In the genomic region with DNA sequence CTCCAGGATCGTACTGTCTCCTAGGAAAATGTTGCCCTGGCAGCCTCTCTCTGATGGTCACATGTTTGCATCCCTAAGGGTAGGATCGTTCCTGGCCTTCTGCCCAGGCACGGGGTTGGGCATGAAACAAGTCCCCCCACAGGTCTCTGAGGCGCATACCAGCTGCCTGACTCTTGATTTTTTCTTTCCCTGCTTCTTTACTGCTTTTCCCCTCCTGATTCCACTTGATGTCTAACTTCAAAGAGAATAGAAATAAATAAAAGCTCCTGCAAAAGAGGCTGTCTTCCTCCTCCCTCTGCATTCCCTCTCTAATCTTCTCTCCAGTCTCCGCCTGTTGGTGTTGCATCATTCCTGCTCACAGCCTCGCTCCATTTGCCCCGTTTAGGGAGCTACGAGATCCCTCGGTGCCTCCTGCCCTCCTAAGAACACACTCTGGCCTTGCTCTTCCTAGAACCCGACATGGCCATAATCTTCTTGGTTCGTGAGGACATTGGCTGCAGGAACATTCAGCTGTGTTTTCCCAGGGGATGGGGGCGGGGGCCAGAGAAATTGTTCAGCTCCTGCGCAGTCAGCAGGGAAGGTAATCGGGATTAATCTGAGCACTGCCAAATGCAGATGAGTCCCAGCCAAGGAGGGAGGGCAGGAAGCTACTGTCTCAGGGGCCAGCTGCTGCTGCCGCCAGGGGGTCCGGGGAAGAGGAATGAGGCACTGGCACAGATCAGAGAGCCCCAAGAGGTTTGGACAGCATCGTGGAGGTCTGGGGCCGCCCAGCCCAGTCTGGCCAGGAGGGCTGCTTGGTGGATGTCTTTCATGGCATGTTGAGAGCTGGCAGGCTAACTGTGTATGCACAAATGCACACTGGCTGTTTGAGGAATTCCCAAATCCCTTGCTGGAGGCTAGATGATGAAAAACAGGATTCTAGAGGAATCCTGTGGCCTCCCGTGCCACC, we compare ENCODE assay signal across 8 cellular contexts. TPM values are rescaled to one million over a fixed set of nuclear protein-coding genes. Genes with fewer than 3 reads are reported as not detected.
DNase-seq lines count a peak whose midpoint lies in the region; ATAC-seq and TF ChIP-seq lines count a peak whose summit lies in the region.

No MANE protein-coding gene starts in this region.

- no peaks in the 10 kb centered on the region for H3K4me1 Mint-ChIP-seq in stimulated activated memory B cell treated with anti-CD40 and anti-IgM and Interleukin-4, amounts not matched to agents 10 μg/mL and 1 μg/mL and 100 μg/mL, for 72 hours
- H3K4me1 Mint-ChIP-seq in activated CD4-positive, alpha-beta memory T cell treated with anti-CD3 and anti-CD28 coated beads, Interleukin-2, amount 10 ng/mL, durations not matched to agents 7 days and 5 days: no peaks in the 10 kb centered on the region

- POLR2A ChIA-PET in activated CD4-positive, alpha-beta memory T cell treated with anti-CD3 and anti-CD28 coated beads, Interleukin-2, amount 10 ng/mL, durations not matched to agents 7 days and 5 days (lab: Charles Lee): no interaction called here

- peaks cover 0 to 16% of the 10 kb centered on the region in 2 donors for H3K27me3 ChIP-seq in breast epithelium

- H3K36me3 ChIP-seq in breast epithelium: no peaks in the 10 kb centered on the region

- no peaks in the 10 kb centered on the region for H3K9me3 Mint-ChIP-seq in stimulated activated memory B cell treated with anti-CD40 and anti-IgM and Interleukin-4, amounts not matched to agents 10 μg/mL and 1 μg/mL and 100 μg/mL, for 72 hours
- H3K9me3 Mint-ChIP-seq in activated CD4-positive, alpha-beta memory T cell treated with anti-CD3 and anti-CD28 coated beads, Interleukin-2, amount 10 ng/mL, durations not matched to agents 7 days and 5 days: no peaks in the 10 kb centered on the region

- H3K4me1 ChIP-seq in breast epithelium: peaks cover 0 to 11% of the 10 kb centered on the region in 2 donors

- no peak for ATAC-seq in stimulated activated memory B cell treated with anti-CD40 and anti-IgM and Interleukin-4, amounts not matched to agents 10 μg/mL and 1 μg/mL and 100 μg/mL, for 72 hours

- peaks cover 52% of the 10 kb centered on the region for H3K27me3 Mint-ChIP-seq in stimulated activated memory B cell treated with anti-CD40 and anti-IgM and Interleukin-4, amounts not matched to agents 10 μg/mL and 1 μg/mL and 100 μg/mL, for 72 hours
- H3K27me3 Mint-ChIP-seq in activated CD4-positive, alpha-beta memory T cell treated with anti-CD3 and anti-CD28 coated beads, Interleukin-2, amount 10 ng/mL, durations not matched to agents 7 days and 5 days: peaks cover 27% of the 10 kb centered on the region

- no peak overlapping the region for H3K4me3 Mint-ChIP-seq in stimulated activated memory B cell treated with anti-CD40 and anti-IgM and Interleukin-4, amounts not matched to agents 10 μg/mL and 1 μg/mL and 100 μg/mL, for 72 hours
- H3K4me3 Mint-ChIP-seq in activated CD4-positive, alpha-beta memory T cell treated with anti-CD3 and anti-CD28 coated beads, Interleukin-2, amount 10 ng/mL, durations not matched to agents 7 days and 5 days: no peak overlapping the region

- no peak for TF ChIP-seq POLR2A in breast epithelium (IDR thresholded peaks at IDR 0.05)

- peak; percentile 77 for DNase-seq in AG10803 (ENCODE audit: low read depth)
- DNase-seq in NCI-H146 (lab: John Stamatoyannopoulos, UW): peak; percentile 62
- DNase-seq in breast epithelium (ENCODE audit: low spot score in 2 of 2): peak; percentile 88 to 93
- DNase-seq in iris pigment epithelial cell (ENCODE audit: low read depth): peak; percentile 69
- peak; percentile 12 for DNase-seq in smooth muscle cell of the brain vasculature (ENCODE audit: low read depth, low spot score)
- DNase-seq in activated CD8-positive, alpha-beta memory T cell treated with anti-CD3 and anti-CD28 coated beads for 24 hours: no peak
- no peak for DNase-seq in activated CD4-positive, alpha-beta memory T cell treated with anti-CD3 and anti-CD28 coated beads, Interleukin-2, amount 10 ng/mL, durations not matched to agents 7 days and 5 days

- peak overlapping the region; percentile 73 to 86 for H3K27ac ChIP-seq in breast epithelium

- CTCF ChIA-PET in activated CD4-positive, alpha-beta memory T cell treated with anti-CD3 and anti-CD28 coated beads, Interleukin-2, amount 10 ng/mL, durations not matched to agents 7 days and 5 days (lab: Charles Lee): no interaction called here

- intact Hi-C loops in breast epithelium (cut with DNase I; ENCODE audit: low total_unique reads): no loop called here

- no peaks in the 10 kb centered on the region for H3K9me3 ChIP-seq in breast epithelium

- TF ChIP-seq CTCF in AG10803 (conservative IDR thresholded peaks at IDR 0.05; ENCODE audit: low read length): no peak
- TF ChIP-seq CTCF in breast epithelium (IDR thresholded peaks at IDR 0.05): no peak

- no peak overlapping the region for H3K27ac Mint-ChIP-seq in stimulated activated memory B cell treated with anti-CD40 and anti-IgM and Interleukin-4, amounts not matched to agents 10 μg/mL and 1 μg/mL and 100 μg/mL, for 72 hours
- no peak overlapping the region for H3K27ac Mint-ChIP-seq in activated CD4-positive, alpha-beta memory T cell treated with anti-CD3 and anti-CD28 coated beads, Interleukin-2, amount 10 ng/mL, durations not matched to agents 7 days and 5 days

- H3K36me3 Mint-ChIP-seq in stimulated activated memory B cell treated with anti-CD40 and anti-IgM and Interleukin-4, amounts not matched to agents 10 μg/mL and 1 μg/mL and 100 μg/mL, for 72 hours: no peaks in the 10 kb centered on the region
- H3K36me3 Mint-ChIP-seq in activated CD4-positive, alpha-beta memory T cell treated with anti-CD3 and anti-CD28 coated beads, Interleukin-2, amount 10 ng/mL, durations not matched to agents 7 days and 5 days (ENCODE audit: low read depth): no peaks in the 10 kb centered on the region

- H3K4me3 ChIP-seq in AG10803 (ENCODE audit: low read length) (peak overlapping the region; percentile 23), breast epithelium (peak overlapping the region in 2 of 3 donors; percentile 36 to 54)

RNA-seq across cellular contexts. Expression of gene LEP, which starts 26.1 kb away (rescaled TPM):
- total RNA-seq in breast epithelium: 100 to 1,000 TPM in 1 of 3 donors, 10 to 100 TPM in 2; 41.6 to 498 (median 48.2) TPM
- total RNA-seq in activated CD4-positive, alpha-beta memory T cell treated with anti-CD3 and anti-CD28 coated beads, Interleukin-2, amount 10 ng/mL, durations not matched to agents 7 days and 5 days: not detected

Comparison
In these comparisons a context has a peak if more than half of its experiments do, and no peak if none do; other contexts are left out.
1. DNase-seq: peak in AG10803 (single experiment), NCI-H146 (single experiment), breast epithelium (2 of 2), iris pigment epithelial cell (single experiment) and smooth muscle cell of the brain vasculature (single experiment); none in activated CD8-positive, alpha-beta memory T cell treated with anti-CD3 and anti-CD28 coated beads for 24 hours (single experiment) and activated CD4-positive, alpha-beta memory T cell treated with anti-CD3 and anti-CD28 coated beads, Interleukin-2, amount 10 ng/mL, durations not matched to agents 7 days and 5 days (single experiment).
2. RNA of gene LEP, which starts 26.1 kb away (total RNA-seq): 41.6 to 498 TPM in breast epithelium; not detected in activated CD4-positive, alpha-beta memory T cell treated with anti-CD3 and anti-CD28 coated beads, Interleukin-2, amount 10 ng/mL, durations not matched to agents 7 days and 5 days; every median in the first group is over 10 times any median in the second.